Comparison of ENCODE assay signal across 16 cellular contexts in genomic region chr17:80887639-80888175, GRCh38.
DNase-seq lines count a peak whose midpoint lies in the region; ATAC-seq, FAIRE-seq and TF ChIP-seq lines count a peak whose summit lies in the region.
"Had no signal": no experiment of that assay in that cellular context is flagged by ENCODE, and none has a peak within 500 bp of the region (broad histone marks: within the 10 kb centered on the region; RNA-seq: fewer than 3 reads in every experiment).

No MANE protein-coding gene starts in this region.

- H3K79me1 ChIP-seq in mesendoderm (ENCODE audit: low read length), result no peaks in the 10 kb centered on the region

- ATAC-seq in mucosa of descending colon, result no peak

- CTCF ChIA-PET in SK-N-SH (lab: Yijun Ruan, JAX), result interaction anchor here (1.0 to 1.5 kb wide), 4 partner anchors 10 to 460 kb away, joined by 5 to 8 read pairs (median 6); no protein-coding TSS in a partner anchor

- no peak overlapping the region for H4K8ac ChIP-seq in mesendoderm (ENCODE audit: low read depth, low read length)

- H4K5ac ChIP-seq in mesendoderm (ENCODE audit: low read length), result no peak overlapping the region

- TF ChIP-seq EP300 in SK-N-SH (IDR thresholded peaks at IDR 0.05; ENCODE audit: borderline replicate concordance in 1 of 2, low read depth in 1 of 2, low read length in 1 of 2), result no peak

- H2AFZ ChIP-seq in SK-N-SH (ENCODE audit: low read depth), result no peak overlapping the region

- H3K4me3 Mint-ChIP-seq in activated T-helper 2 cell treated with anti-CD3 and anti-CD28 coated beads, Interferon-gamma antibody, Interleukin-2, Interleukin-4, amounts not matched to agents 10 μg/mL and 5 μg/mL and 100 μg/mL, durations not matched to agents 14 hours and 24 hours and 36 hours (ENCODE audit: low read depth), result no peak overlapping the region
- H3K4me3 Mint-ChIP-seq: CD8-positive, alpha-beta memory T cell had no signal

- peaks cover 42% of the 10 kb centered on the region for H3K4me1 Mint-ChIP-seq in activated T-helper 2 cell treated with anti-CD3 and anti-CD28 coated beads, Interferon-gamma antibody, Interleukin-2, Interleukin-4, amounts not matched to agents 10 μg/mL and 5 μg/mL and 100 μg/mL, durations not matched to agents 14 hours and 24 hours and 36 hours (ENCODE audit: low read depth)

- peaks cover 77% of the 10 kb centered on the region for H3K36me3 Mint-ChIP-seq in activated T-helper 2 cell treated with anti-CD3 and anti-CD28 coated beads, Interferon-gamma antibody, Interleukin-2, Interleukin-4, amounts not matched to agents 10 μg/mL and 5 μg/mL and 100 μg/mL, durations not matched to agents 14 hours and 24 hours and 36 hours (ENCODE audit: low read depth)

- peak; percentile 53 for DNase-seq in activated effector memory CD4-positive, alpha-beta T cell treated with anti-CD3 and anti-CD28 coated beads, Interleukin-2, amount 50 U/mL, for 16 hours
- no peak for DNase-seq in activated effector memory CD4-positive, alpha-beta T cell treated with Interleukin-2 at 50 U/mL for 16 hours
- DNase-seq in activated T-helper 2 cell treated with anti-CD3 and anti-CD28 coated beads, Interferon-gamma antibody, Interleukin-2, Interleukin-4, amounts not matched to agents 10 μg/mL and 5 μg/mL and 100 μg/mL, durations not matched to agents 14 hours and 24 hours and 36 hours (ENCODE audit: low spot score), result no peak
- DNase-seq in mucosa of descending colon (peak in 2 of 3 donors; percentile 10 to 28), SK-N-SH (no peak), GM19239 (ENCODE audit: insufficient read length, low spot score) (no peak), mesendoderm (no peak)
- DNase-seq: AML-193, GF-D8, NCI-H1436 treated with DMSO at 0.1 percent for 48 hours, NCI-H2081 treated with DMSO at 0.1 percent for 48 hours, NCI-H524 had no signal

- WGBS in SK-N-SH (ENCODE audit: low lambda C conversion rate), result 96% methylated on average over 10 of the region's 10 CpGs
- no CpG with 5 or more reads among the region's 10 CpGs for WGBS in mesendoderm (ENCODE audit: extremely low coverage, insufficient coverage, low lambda C conversion rate)

- no peak overlapping the region for H2BK5ac ChIP-seq in mesendoderm (ENCODE audit: low read length)

- TF ChIP-seq CTCF in mucosa of descending colon (IDR thresholded peaks at IDR 0.05) (no peak), SK-N-SH (IDR thresholded peaks at IDR 0.05) (no peak)

- POLR2A ChIA-PET in SK-N-SH (lab: Yijun Ruan, JAX), result interaction anchor here (2.3 kb wide), 1 partner anchor 433 kb away, joined by 5 read pairs; no protein-coding TSS in a partner anchor

- peak overlapping the region in 2 of 10 experiments; percentile 30 to 39; a peak in 3 of 20 replicates for H3K4me3 ChIP-seq in BLaER1 treated with 17β-estradiol and CSF1 and Interleukin-3, amounts not matched to agents 10 nM and 100 nM
- no peak overlapping the region for H3K4me3 ChIP-seq in mucosa of descending colon
- no peak overlapping the region for H3K4me3 ChIP-seq in SK-N-SH (ENCODE audit: low read depth in 2 of 2, low read length in 1 of 2)
- no peak overlapping the region for H3K4me3 ChIP-seq in mesendoderm (ENCODE audit: low read length)
- H3K4me3 ChIP-seq: SJSA1 had no signal

- peak overlapping the region in 1 of 11 experiments; percentile 68; a peak in 1 of 22 replicates for H3K27ac ChIP-seq in BLaER1 treated with 17β-estradiol and CSF1 and Interleukin-3, amounts not matched to agents 10 nM and 100 nM
- H3K27ac ChIP-seq in SK-N-SH (ENCODE audit: low read depth in 2 of 2, low read length in 1 of 2) (no peak overlapping the region), mesendoderm (ENCODE audit: low read depth, low read length) (no peak overlapping the region)
- H3K27ac ChIP-seq: SJSA1 had no signal

- H3K23ac ChIP-seq in mesendoderm (ENCODE audit: low read length), result no peak overlapping the region

- no peak overlapping the region for H2BK120ac ChIP-seq in mesendoderm (ENCODE audit: low read depth, low read length)

- no peak overlapping the region for H3K18ac ChIP-seq in mesendoderm (ENCODE audit: low read length)

- intact Hi-C loops in activated T-helper 2 cell treated with anti-CD3 and anti-CD28 coated beads, Interferon-gamma antibody, Interleukin-2, Interleukin-4, amounts not matched to agents 10 μg/mL and 5 μg/mL and 100 μg/mL, durations not matched to agents 14 hours and 24 hours and 36 hours (cut with micrococcal nuclease), result no loop called here
- intact Hi-C loops in mucosa of descending colon (cut with DNase I, micrococcal nuclease), result no loop called here

- no peak overlapping the region for H2BK15ac ChIP-seq in mesendoderm (replicated peaks; ENCODE audit: low read depth)

- no peaks in the 10 kb centered on the region for H3K9me2 ChIP-seq in SK-N-SH

- TF ChIP-seq RAD21 in SK-N-SH (IDR thresholded peaks at IDR 0.05; ENCODE audit: low read length), result no peak

- H3K4ac ChIP-seq in mesendoderm (ENCODE audit: low read depth, low read length), result no peak overlapping the region

- no peak for FAIRE-seq in GM19239 (lab: Jason Lieb, UNC)
- FAIRE-seq: H54 had no signal

- peaks cover 23 to 77% (median 55%) of the 10 kb centered on the region in 11 experiments for H3K27me3 ChIP-seq in BLaER1 treated with 17β-estradiol and CSF1 and Interleukin-3, amounts not matched to agents 10 nM and 100 nM
- H3K27me3 ChIP-seq in SK-N-SH (ENCODE audit: insufficient read depth) (no peaks in the 10 kb centered on the region), mesendoderm (ENCODE audit: insufficient read depth, low read length, poor library complexity) (no peaks in the 10 kb centered on the region)
- H3K27me3 ChIP-seq: SJSA1 had no signal

- H3K79me2 ChIP-seq in SK-N-SH (ENCODE audit: insufficient read depth), result no peaks in the 10 kb centered on the region
- H3K79me2 ChIP-seq in mesendoderm (ENCODE audit: control insufficient read depth, insufficient read depth, low read length), result no peaks in the 10 kb centered on the region

- H3K4me1 ChIP-seq in BLaER1 treated with 17β-estradiol and CSF1 and Interleukin-3, amounts not matched to agents 10 nM and 100 nM, result peaks cover 63 to 100% (median 99%) of the 10 kb centered on the region in 10 experiments
- H3K4me1 ChIP-seq in mucosa of descending colon (ENCODE audit: low read depth) (no peaks in the 10 kb centered on the region), SK-N-SH (ENCODE audit: control insufficient read depth in 1 of 2, insufficient read depth in 2 of 2, low read depth in 1 of 2, low read length in 1 of 2) (peaks cover 0 to 21% of the 10 kb centered on the region in 2 experiments; a peak in 3 of 4 replicates), mesendoderm (ENCODE audit: control insufficient read depth, low read depth, low read length) (no peaks in the 10 kb centered on the region)

- peaks cover 81 to 100% (median 95%) of the 10 kb centered on the region in 11 experiments; a peak in 21 of 22 replicates for H4K20me1 ChIP-seq in BLaER1 treated with 17β-estradiol and CSF1 and Interleukin-3, amounts not matched to agents 10 nM and 100 nM
- 0 out of 2 replicates have a peak, but pooled peaks cover 3% of the 10 kb centered on the region for H4K20me1 ChIP-seq in SK-N-SH (ENCODE audit: insufficient read depth)

- H2AK5ac ChIP-seq in mesendoderm (ENCODE audit: low read length), result no peak overlapping the region

- no peaks in the 10 kb centered on the region for H3K9me3 Mint-ChIP-seq in activated T-helper 2 cell treated with anti-CD3 and anti-CD28 coated beads, Interferon-gamma antibody, Interleukin-2, Interleukin-4, amounts not matched to agents 10 μg/mL and 5 μg/mL and 100 μg/mL, durations not matched to agents 14 hours and 24 hours and 36 hours
- H3K9me3 Mint-ChIP-seq: CD8-positive, alpha-beta memory T cell had no signal

- no peaks in the 10 kb centered on the region for H3K27me3 Mint-ChIP-seq in activated T-helper 2 cell treated with anti-CD3 and anti-CD28 coated beads, Interferon-gamma antibody, Interleukin-2, Interleukin-4, amounts not matched to agents 10 μg/mL and 5 μg/mL and 100 μg/mL, durations not matched to agents 14 hours and 24 hours and 36 hours (ENCODE audit: low read depth)

- no peak overlapping the region for H3K56ac ChIP-seq in mesendoderm (ENCODE audit: low read length)

- peak overlapping the region; percentile 71 for H3K27ac Mint-ChIP-seq in activated T-helper 2 cell treated with anti-CD3 and anti-CD28 coated beads, Interferon-gamma antibody, Interleukin-2, Interleukin-4, amounts not matched to agents 10 μg/mL and 5 μg/mL and 100 μg/mL, durations not matched to agents 14 hours and 24 hours and 36 hours

- peak overlapping the region in 5 of 11 experiments; percentile 2 to 64 (median 35); a peak in 4 of 22 replicates for H3K9ac ChIP-seq in BLaER1 treated with 17β-estradiol and CSF1 and Interleukin-3, amounts not matched to agents 10 nM and 100 nM
- H3K9ac ChIP-seq in SK-N-SH (no peak overlapping the region), mesendoderm (ENCODE audit: low read length) (no peak overlapping the region)

- peak overlapping the region; percentile 78 to 98 (median 95); a peak in 21 of 22 replicates for H3K4me2 ChIP-seq in BLaER1 treated with 17β-estradiol and CSF1 and Interleukin-3, amounts not matched to agents 10 nM and 100 nM
- no peak overlapping the region for H3K4me2 ChIP-seq in SK-N-SH
- no peak overlapping the region for H3K4me2 ChIP-seq in mesendoderm (ENCODE audit: low read length)

- peaks cover 12 to 52% (median 39%) of the 10 kb centered on the region in 11 experiments; a peak in 21 of 22 replicates for H3K36me3 ChIP-seq in BLaER1 treated with 17β-estradiol and CSF1 and Interleukin-3, amounts not matched to agents 10 nM and 100 nM
- H3K36me3 ChIP-seq in mucosa of descending colon (ENCODE audit: low read depth), result no peaks in the 10 kb centered on the region
- peaks cover 12 to 27% of the 10 kb centered on the region in 2 experiments for H3K36me3 ChIP-seq in SK-N-SH (replicated peaks in 1 of 2; ENCODE audit: control insufficient read depth in 1 of 2, insufficient read depth in 2 of 2, low read length in 1 of 2)
- no peaks in the 10 kb centered on the region for H3K36me3 ChIP-seq in mesendoderm (ENCODE audit: control insufficient read depth, insufficient read depth, low read length)

- H3F3A ChIP-seq in SK-N-SH (replicated peaks; ENCODE audit: insufficient read depth), result peaks cover 26% of the 10 kb centered on the region

- no peaks in the 10 kb centered on the region; a peak in 1 of 22 replicates for H3K9me3 ChIP-seq in BLaER1 treated with 17β-estradiol and CSF1 and Interleukin-3, amounts not matched to agents 10 nM and 100 nM (replicated peaks in 1 of 11)
- no peaks in the 10 kb centered on the region for H3K9me3 ChIP-seq in mucosa of descending colon
- no peaks in the 10 kb centered on the region for H3K9me3 ChIP-seq in SK-N-SH
- H3K9me3 ChIP-seq: SJSA1 had no signal

TF ChIP-seq in SK-N-SH, 30 proteins besides CTCF, POLR2A, EP300 and RAD21:
- TF ChIP-seq YY1 (IDR thresholded peaks at IDR 0.05; ENCODE audit: low read depth), result no peak
- no peak for TF ChIP-seq RFX5 (IDR thresholded peaks at IDR 0.05; ENCODE audit: low read length)
- TF ChIP-seq FOXM1 (IDR thresholded peaks at IDR 0.05; ENCODE audit: low read depth), result no peak
- TF ChIP-seq FOSL2 (IDR thresholded peaks at IDR 0.05; ENCODE audit: borderline replicate concordance, low read depth), result no peak
- TF ChIP-seq FOXJ3 (CRISPR knock-in tag; IDR thresholded peaks at IDR 0.05), result no peak

Comparison
In these comparisons a context has a peak if more than half of its experiments do, and no peak if none do; other contexts are left out.
1. DNase-seq: peak in activated effector memory CD4-positive, alpha-beta T cell treated with anti-CD3 and anti-CD28 coated beads, Interleukin-2, amount 50 U/mL, for 16 hours (single experiment) and mucosa of descending colon (2 of 3); none in activated effector memory CD4-positive, alpha-beta T cell treated with Interleukin-2 at 50 U/mL for 16 hours (single experiment), activated T-helper 2 cell treated with anti-CD3 and anti-CD28 coated beads, Interferon-gamma antibody, Interleukin-2, Interleukin-4, amounts not matched to agents 10 μg/mL and 5 μg/mL and 100 μg/mL, durations not matched to agents 14 hours and 24 hours and 36 hours (single experiment), SK-N-SH (single experiment), GM19239 (single experiment) and mesendoderm (single experiment).
2. H3K4me2 ChIP-seq: peak in BLaER1 treated with 17β-estradiol and CSF1 and Interleukin-3, amounts not matched to agents 10 nM and 100 nM (11 of 11); none in SK-N-SH (single experiment) and mesendoderm (single experiment).